1 cellular context compared by ENCODE assay signal in the genomic region with DNA sequence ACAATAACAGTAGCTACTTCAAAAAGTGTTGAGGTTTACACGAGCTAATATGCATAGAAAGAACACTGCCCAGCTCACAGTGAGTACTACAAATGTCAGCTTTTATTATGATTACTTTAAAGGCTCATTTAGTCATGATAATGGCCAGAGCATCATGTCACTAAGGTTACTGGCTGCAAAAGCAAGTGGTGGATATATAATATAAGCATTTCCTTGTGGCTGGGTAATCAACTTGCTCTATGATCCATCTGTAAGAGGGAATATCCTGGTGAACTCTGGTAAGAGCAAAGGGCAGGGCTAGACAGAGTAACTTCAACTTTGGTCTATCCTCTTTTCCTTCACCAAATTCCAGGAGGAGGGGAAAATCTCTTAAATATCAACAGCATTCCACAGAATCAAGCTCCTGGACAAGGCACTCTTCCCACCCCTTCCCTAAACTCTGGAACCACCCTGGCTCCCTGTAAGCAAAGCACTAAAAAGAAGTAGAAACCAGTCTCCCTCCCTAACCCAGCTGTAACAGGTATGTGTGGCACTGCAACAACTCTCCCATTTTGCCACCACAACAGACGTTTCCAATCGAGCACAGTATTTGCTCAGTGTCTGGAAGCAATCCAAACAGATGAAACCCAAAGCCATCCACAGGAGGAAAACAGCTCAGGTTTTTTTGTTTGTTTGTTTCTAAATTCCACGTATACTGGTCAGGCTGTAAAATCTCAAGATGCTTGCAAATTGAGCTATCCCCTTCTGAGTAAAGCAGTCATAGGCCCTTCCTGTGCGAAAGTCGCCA.
TF ChIP-seq lines count a peak whose summit lies in the region.

No MANE protein-coding gene starts in this region.

TF ChIP-seq in IMR-90, 13 proteins besides CTCF, POLR2A, EP300 and RAD21 (continued from another document):
- TF ChIP-seq CHD1 (IDR thresholded peaks at IDR 0.05; ENCODE audit: low read depth, low read length) = no peak
- TF ChIP-seq RFX5 (IDR thresholded peaks at IDR 0.05; ENCODE audit: low read depth, low read length) = no peak
- no peak for TF ChIP-seq SMC3 (IDR thresholded peaks at IDR 0.05; ENCODE audit: low read depth, low read length)
